Comparison of ENCODE assay signal across 12 cellular contexts in genomic region chr14:72450473-72451044, GRCh38.
DNase-seq lines count a peak whose midpoint lies in the region; ATAC-seq and TF ChIP-seq lines count a peak whose summit lies in the region.
"Had no signal": no experiment of that assay in that cellular context is flagged by ENCODE, and none has a peak within 500 bp of the region (broad histone marks: within the 10 kb centered on the region; RNA-seq: fewer than 3 reads in every experiment).

No MANE protein-coding gene starts in this region.

- POLR2A ChIA-PET in activated CD4-positive, alpha-beta memory T cell treated with anti-CD3 and anti-CD28 coated beads, Interleukin-2, amount 10 ng/mL, durations not matched to agents 7 days and 5 days (lab: Charles Lee), result interaction anchor here (1.3 to 5.6 kb wide), 4 partner anchors 12 to 29 kb away, joined by 4 to 98 read pairs (median 26); no protein-coding TSS in a partner anchor
- POLR2A ChIA-PET in HEK293T (lab: Yijun Ruan, JAX), result interaction anchor here (0.8 kb wide), 1 partner anchor 28 kb away, joined by 3 read pairs; no protein-coding TSS in a partner anchor

- DNase-seq in activated T-cell treated with anti-CD3 and anti-CD28 coated beads, Interleukin-2, amount 50 U/mL, for 72 hours, result no peak
- DNase-seq in activated T-cell treated with anti-CD3 and anti-CD28 coated beads, Interleukin-2, amount 50 U/mL, for 1 hour, result no peak
- DNase-seq in activated CD4-positive, alpha-beta memory T cell treated with anti-CD3 and anti-CD28 coated beads, Interleukin-2, amount 10 ng/mL, durations not matched to agents 7 days and 5 days, result no peak
- DNase-seq in left kidney (ENCODE audit: low read depth, low spot score) (peak; percentile 53), HEK293T (ENCODE audit: extremely low spot score) (no peak), NCI-H345 (lab: John Stamatoyannopoulos, UW) (no peak), NCI-H2196 treated with DMSO at 0.1 percent for 48 hours (lab: John Stamatoyannopoulos, UW; ENCODE audit: unreplicated experiment) (no peak)
- DNase-seq: cortex of kidney, NCI-H1930, spleen had no signal

- no peaks in the 10 kb centered on the region for H3K9me3 ChIP-seq in subcutaneous abdominal adipose tissue (ENCODE audit: control insufficient read depth in 5 of 5, low read length in 5 of 5)
- H3K9me3 ChIP-seq: spleen had no signal

- peaks cover 24% of the 10 kb centered on the region for H3K27me3 Mint-ChIP-seq in activated T-cell treated with anti-CD3 and anti-CD28 coated beads, Interleukin-2, amount 50 U/mL, for 72 hours (ENCODE audit: low read depth)
- no peaks in the 10 kb centered on the region for H3K27me3 Mint-ChIP-seq in activated CD4-positive, alpha-beta memory T cell treated with anti-CD3 and anti-CD28 coated beads, Interleukin-2, amount 10 ng/mL, durations not matched to agents 7 days and 5 days

- H3K4me3 ChIP-seq in subcutaneous abdominal adipose tissue (ENCODE audit: low read depth in 1 of 5, low read length in 5 of 5), result peak overlapping the region in 1 of 5 donors; percentile 17

- H3K27ac ChIP-seq in subcutaneous abdominal adipose tissue (ENCODE audit: low read depth, low read length), result peak overlapping the region; percentile 69

- peak overlapping the region; percentile 3 to 48 for H3K4me3 Mint-ChIP-seq in activated T-cell treated with anti-CD3 and anti-CD28 coated beads, Interleukin-2, amount 50 U/mL, for 72 hours
- H3K4me3 Mint-ChIP-seq in activated CD4-positive, alpha-beta memory T cell treated with anti-CD3 and anti-CD28 coated beads, Interleukin-2, amount 10 ng/mL, durations not matched to agents 7 days and 5 days, result no peak overlapping the region

- H3K27ac Mint-ChIP-seq in activated T-cell treated with anti-CD3 and anti-CD28 coated beads, Interleukin-2, amount 50 U/mL, for 72 hours, result peak overlapping the region; percentile 88
- H3K27ac Mint-ChIP-seq in activated CD4-positive, alpha-beta memory T cell treated with anti-CD3 and anti-CD28 coated beads, Interleukin-2, amount 10 ng/mL, durations not matched to agents 7 days and 5 days, result peak overlapping the region; percentile 91

- peaks cover 39% of the 10 kb centered on the region for H3K4me1 Mint-ChIP-seq in activated T-cell treated with anti-CD3 and anti-CD28 coated beads, Interleukin-2, amount 50 U/mL, for 72 hours (ENCODE audit: low read depth)
- peaks cover 72% of the 10 kb centered on the region for H3K4me1 Mint-ChIP-seq in activated CD4-positive, alpha-beta memory T cell treated with anti-CD3 and anti-CD28 coated beads, Interleukin-2, amount 10 ng/mL, durations not matched to agents 7 days and 5 days

- CTCF ChIA-PET in activated CD4-positive, alpha-beta memory T cell treated with anti-CD3 and anti-CD28 coated beads, Interleukin-2, amount 10 ng/mL, durations not matched to agents 7 days and 5 days (lab: Charles Lee), result interaction anchor here (0.7 to 2.2 kb wide), 4 partner anchors 11 to 66 kb away, joined by 3 to 13 read pairs (median 8); no protein-coding TSS in a partner anchor
- CTCF ChIA-PET in HEK293T (lab: Yijun Ruan, JAX), result no interaction called here

- no peaks in the 10 kb centered on the region for H3K9me3 Mint-ChIP-seq in activated T-cell treated with anti-CD3 and anti-CD28 coated beads, Interleukin-2, amount 50 U/mL, for 72 hours
- H3K9me3 Mint-ChIP-seq in activated CD4-positive, alpha-beta memory T cell treated with anti-CD3 and anti-CD28 coated beads, Interleukin-2, amount 10 ng/mL, durations not matched to agents 7 days and 5 days, result no peaks in the 10 kb centered on the region

- H3K36me3 ChIP-seq in subcutaneous abdominal adipose tissue (ENCODE audit: control insufficient read depth in 5 of 5, insufficient read depth in 5 of 5, low read length in 5 of 5), result no peaks in the 10 kb centered on the region
- H3K36me3 ChIP-seq: spleen had no signal

- H3K36me3 Mint-ChIP-seq in activated T-cell treated with anti-CD3 and anti-CD28 coated beads, Interleukin-2, amount 50 U/mL, for 72 hours (ENCODE audit: insufficient read depth in 2 of 2), result no peaks in the 10 kb centered on the region
- H3K36me3 Mint-ChIP-seq in activated CD4-positive, alpha-beta memory T cell treated with anti-CD3 and anti-CD28 coated beads, Interleukin-2, amount 10 ng/mL, durations not matched to agents 7 days and 5 days (ENCODE audit: low read depth), result peaks cover 19% of the 10 kb centered on the region

- peaks cover 0 to 23% (median 15%) of the 10 kb centered on the region in 5 donors for H3K4me1 ChIP-seq in subcutaneous abdominal adipose tissue (ENCODE audit: control insufficient read depth in 5 of 5, insufficient read depth in 5 of 5, low read length in 5 of 5)

- peaks cover 0 to 5% (median 0%) of the 10 kb centered on the region in 5 donors for H3K27me3 ChIP-seq in subcutaneous abdominal adipose tissue (ENCODE audit: control insufficient read depth in 5 of 5, insufficient read depth in 4 of 5, low read length in 5 of 5)
- H3K27me3 ChIP-seq: spleen had no signal

- H3K9ac ChIP-seq in subcutaneous abdominal adipose tissue (ENCODE audit: low read length in 5 of 5), result no peak overlapping the region

- no peak for ATAC-seq in activated T-cell treated with anti-CD3 and anti-CD28 coated beads, Interleukin-2, amount 50 U/mL, for 72 hours (replicated peaks in 1 of 2)
- ATAC-seq: SK-N-SH treated with all-trans-retinoic acid at 6 μM for 48 hours had no signal

TF ChIP-seq in HEK293T, 16 proteins besides CTCF, POLR2A, EP300 and RAD21:
- TF ChIP-seq LEF1 (IDR thresholded peaks at IDR 0.05; ENCODE audit: borderline replicate concordance) (no peak), SP1 (IDR thresholded peaks at IDR 0.05) (no peak), SUZ12 (IDR thresholded peaks at IDR 0.05) (no peak), HDGF (IDR thresholded peaks at IDR 0.05; ENCODE audit: borderline replicate concordance) (no peak), FOXK2 (IDR thresholded peaks at IDR 0.05) (no peak), PKNOX1 (IDR thresholded peaks at IDR 0.05) (no peak), TARDBP (IDR thresholded peaks at IDR 0.05) (no peak), NFRKB (IDR thresholded peaks at IDR 0.05) (no peak), FOXA1 (IDR thresholded peaks at IDR 0.05) (no peak), ZNF384 (IDR thresholded peaks at IDR 0.05) (no peak), CTBP1 (IDR thresholded peaks at IDR 0.05; ENCODE audit: borderline replicate concordance) (no peak), ELF4 (IDR thresholded peaks at IDR 0.05) (no peak), BHLHE40 (IDR thresholded peaks at IDR 0.05; ENCODE audit: borderline replicate concordance) (no peak), ARNT (IDR thresholded peaks at IDR 0.05) (no peak), FOXM1 (IDR thresholded peaks at IDR 0.05; ENCODE audit: borderline replicate concordance) (no peak), L3MBTL2 (conservative IDR thresholded peaks at IDR 0.05) (no peak)
